ENCODE assay signal across 8 cellular contexts in genomic region chr13:50127017-50127725, GRCh38.
DNase-seq lines count a peak whose midpoint lies in the region; ATAC-seq and TF ChIP-seq lines count a peak whose summit lies in the region.

No MANE protein-coding gene starts in this region.

- peaks cover 4% of the 10 kb centered on the region for H3K27me3 ChIP-seq in ovary

- H3K9me3 ChIP-seq in ovary: no peaks in the 10 kb centered on the region

- H3K4me3 ChIP-seq in fibroblast of pulmonary artery (replicated peaks; ENCODE audit: low read depth, low read length) (peak overlapping the region; percentile 48), ovary (peak overlapping the region; percentile 36)

- peaks cover 2% of the 10 kb centered on the region for H3K4me1 ChIP-seq in ovary (ENCODE audit: insufficient read depth)

- H3K9me3 Mint-ChIP-seq in HFFc6: peaks cover 6% of the 10 kb centered on the region
- no peaks in the 10 kb centered on the region for H3K9me3 Mint-ChIP-seq in activated T-cell treated with anti-CD3 and anti-CD28 coated beads, Interleukin-2, amount 50 U/mL, for 4 hours

- TF ChIP-seq CTCF in HFFc6 (IDR thresholded peaks at IDR 0.05) (no peak), fibroblast of pulmonary artery (IDR thresholded peaks at IDR 0.05; ENCODE audit: low read length, missing control alignments) (no peak), ovary (IDR thresholded peaks at IDR 0.05) (no peak)

- TF ChIP-seq EP300 in ovary (IDR thresholded peaks at IDR 0.05): no peak

- TF ChIP-seq POLR2A in ovary (IDR thresholded peaks at IDR 0.05): no peak

- peak; percentile 26 for DNase-seq in HFFc6
- DNase-seq in activated T-cell treated with anti-CD3 and anti-CD28 coated beads, Interleukin-2, amount 50 U/mL, for 4 hours: peak; percentile 67
- DNase-seq in fibroblast of pulmonary artery (ENCODE audit: low read depth): peak; percentile 59
- peak; percentile 43 to 67 (median 59) for DNase-seq in ovary
- no peak for DNase-seq in AG20443 (ENCODE audit: low spot score)
- DNase-seq in NCI-H446 (lab: John Stamatoyannopoulos, UW): no peak
- DNase-seq in SK-N-DZ (ENCODE audit: low spot score): no peak
- DNase-seq in COLO829 (ENCODE audit: low spot score): no peak

- peaks cover 48% of the 10 kb centered on the region for H3K27me3 Mint-ChIP-seq in HFFc6 (ENCODE audit: insufficient read depth)
- peaks cover 31% of the 10 kb centered on the region for H3K27me3 Mint-ChIP-seq in activated T-cell treated with anti-CD3 and anti-CD28 coated beads, Interleukin-2, amount 50 U/mL, for 4 hours (ENCODE audit: low read depth)

- no peak for ATAC-seq in activated T-cell treated with anti-CD3 and anti-CD28 coated beads, Interleukin-2, amount 50 U/mL, for 4 hours

- H3K4me3 Mint-ChIP-seq in HFFc6: peak overlapping the region; percentile 82
- peak overlapping the region; percentile 85 for H3K4me3 Mint-ChIP-seq in activated T-cell treated with anti-CD3 and anti-CD28 coated beads, Interleukin-2, amount 50 U/mL, for 4 hours

- peak overlapping the region; percentile 58 for H3K27ac Mint-ChIP-seq in HFFc6

- peaks cover 48% of the 10 kb centered on the region for H3K4me1 Mint-ChIP-seq in HFFc6 (ENCODE audit: low read depth)
- H3K4me1 Mint-ChIP-seq in activated T-cell treated with anti-CD3 and anti-CD28 coated beads, Interleukin-2, amount 50 U/mL, for 4 hours (ENCODE audit: low read depth): peaks cover 60% of the 10 kb centered on the region

- peaks cover 11% of the 10 kb centered on the region; the same call in 1 of the 2 replicates for H3K36me3 Mint-ChIP-seq in HFFc6 (ENCODE audit: low read depth)
- H3K36me3 Mint-ChIP-seq in activated T-cell treated with anti-CD3 and anti-CD28 coated beads, Interleukin-2, amount 50 U/mL, for 4 hours (ENCODE audit: insufficient read depth): no peaks in the 10 kb centered on the region

- H3K27ac ChIP-seq in ovary: no peak overlapping the region

- intact Hi-C loops in ovary (cut with DNase I): loop anchor here in 1 of 4 donors (5.0 to 10.0 kb wide), 2 partner anchors 130 to 1458 kb away; partner anchors contain the start of genes TRIM13 and WDFY2

- WGBS in ovary, 3 donors: 16 to 25% (median 20%) methylated on average over 50 of the region's 50 CpGs

- H3K36me3 ChIP-seq in ovary: no peaks in the 10 kb centered on the region

Comparison
In these comparisons a context has a peak if more than half of its experiments do, and no peak if none do; other contexts are left out.
1. DNase-seq: peak in HFFc6 (single experiment), activated T-cell treated with anti-CD3 and anti-CD28 coated beads, Interleukin-2, amount 50 U/mL, for 4 hours (single experiment), fibroblast of pulmonary artery (single experiment) and ovary (5 of 5); none in AG20443 (single experiment), NCI-H446 (0 of 2), SK-N-DZ (single experiment) and COLO829 (single experiment).